In genomic region chr1:95382385-95382784, GRCh38 we compare ENCODE assay signal across 21 cellular contexts.
"Had no signal": no experiment of that assay in that cellular context is flagged by ENCODE, and none has a peak within 500 bp of the region (broad histone marks: within the 10 kb centered on the region; RNA-seq: fewer than 3 reads in every experiment).

No MANE protein-coding gene starts in this region.

- ATAC-seq: activated CD4-positive, alpha-beta T cell treated with anti-CD3 and anti-CD28 coated beads for 36 hours; effector memory CD8-positive, alpha-beta T cell; left ventricle myocardium superior; mucosa of descending colon; psoas muscle; right cardiac atrium; WTC11 had no signal

- H3K27ac Mint-ChIP-seq: activated CD4-positive, alpha-beta memory T cell treated with anti-CD3 and anti-CD28 coated beads for 36 hours; activated CD4-positive, alpha-beta T cell treated with anti-CD3 and anti-CD28 coated beads for 36 hours; activated naive CD8-positive, alpha-beta T cell treated with anti-CD3 and anti-CD28 coated beads, Interleukin-2, amount 10 ng/mL, durations not matched to agents 7 days and 5 days; effector memory CD8-positive, alpha-beta T cell; immature natural killer cell; memory B cell; naive B cell; stimulated activated naive CD8-positive, alpha-beta T cell treated with anti-CD3 and anti-CD28 coated beads, Interleukin-15, Interleukin-2, amounts not matched to agents 100 ng/mL and 50 ng/mL, for 24 hours; WTC11 had no signal

- H3K4me1 Mint-ChIP-seq: activated CD4-positive, alpha-beta T cell treated with anti-CD3 and anti-CD28 coated beads for 36 hours; activated naive CD8-positive, alpha-beta T cell treated with anti-CD3 and anti-CD28 coated beads, Interleukin-2, amount 10 ng/mL, durations not matched to agents 7 days and 5 days; immature natural killer cell; memory B cell; naive B cell had no signal

- H3K4me3 Mint-ChIP-seq: activated CD4-positive, alpha-beta memory T cell treated with anti-CD3 and anti-CD28 coated beads for 36 hours; activated CD4-positive, alpha-beta T cell treated with anti-CD3 and anti-CD28 coated beads for 36 hours; activated naive CD8-positive, alpha-beta T cell treated with anti-CD3 and anti-CD28 coated beads, Interleukin-2, amount 10 ng/mL, durations not matched to agents 7 days and 5 days; effector memory CD8-positive, alpha-beta T cell; immature natural killer cell; memory B cell; naive B cell; neural crest cell; stimulated activated naive CD8-positive, alpha-beta T cell treated with anti-CD3 and anti-CD28 coated beads, Interleukin-15, Interleukin-2, amounts not matched to agents 100 ng/mL and 50 ng/mL, for 24 hours; WTC11 had no signal

- DNase-seq: activated CD4-positive, alpha-beta memory T cell treated with anti-CD3 and anti-CD28 coated beads for 36 hours; activated CD4-positive, alpha-beta T cell treated with anti-CD3 and anti-CD28 coated beads for 36 hours; activated naive CD4-positive, alpha-beta T cell; activated naive CD8-positive, alpha-beta T cell treated with anti-CD3 and anti-CD28 coated beads, Interleukin-2, amount 10 ng/mL, durations not matched to agents 7 days and 5 days; activated T-cell treated with anti-CD3 and anti-CD28 coated beads for 4 hours; amygdala; effector memory CD8-positive, alpha-beta T cell; esophagus squamous epithelium; immature natural killer cell; kidney glomerular epithelial cell; left ventricle myocardium superior; mucosa of descending colon; naive B cell; psoas muscle; right cardiac atrium; stimulated activated CD4-positive, alpha-beta T cell treated with anti-CD3 and anti-CD28 coated beads, Interleukin-2, amount 100 ng/mL, for 24 hours; transverse colon had no signal

- H3K9me3 Mint-ChIP-seq: activated CD4-positive, alpha-beta memory T cell treated with anti-CD3 and anti-CD28 coated beads for 36 hours; activated naive CD8-positive, alpha-beta T cell treated with anti-CD3 and anti-CD28 coated beads, Interleukin-2, amount 10 ng/mL, durations not matched to agents 7 days and 5 days; memory B cell; neural crest cell had no signal

- H3K36me3 Mint-ChIP-seq: activated CD4-positive, alpha-beta memory T cell treated with anti-CD3 and anti-CD28 coated beads for 36 hours; activated naive CD8-positive, alpha-beta T cell treated with anti-CD3 and anti-CD28 coated beads, Interleukin-2, amount 10 ng/mL, durations not matched to agents 7 days and 5 days; immature natural killer cell; memory B cell; naive B cell; WTC11 had no signal
